In the genomic region with DNA sequence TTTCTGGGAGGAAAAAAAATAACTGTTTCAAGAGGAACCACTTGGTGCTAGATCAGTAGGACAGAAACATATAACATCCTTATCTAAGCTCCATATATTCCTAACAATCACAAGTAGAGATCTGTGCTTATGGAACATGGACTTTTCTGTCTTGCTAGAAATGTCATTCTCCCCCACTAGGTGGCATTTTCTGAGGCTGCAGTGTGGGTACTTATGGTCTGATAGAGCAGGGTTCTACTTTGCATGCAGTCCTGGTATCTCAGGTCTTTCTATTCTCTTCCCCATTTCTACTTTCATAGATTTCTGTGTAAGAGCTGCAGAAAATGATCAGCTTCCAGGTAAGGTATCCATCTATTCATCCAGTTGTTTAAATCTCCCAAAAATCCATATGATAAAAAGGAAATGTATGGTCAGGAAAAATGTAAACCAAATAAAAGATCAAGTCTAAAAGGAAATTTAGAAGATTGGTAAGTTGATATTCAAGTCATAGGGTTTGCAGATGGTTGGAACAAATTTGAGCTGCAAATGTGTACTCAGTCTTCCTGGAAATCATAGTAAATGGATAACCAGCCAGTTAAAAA, we compare ENCODE assay signal across 8 cellular contexts. TPM values are rescaled to one million over a fixed set of nuclear protein-coding genes. Genes with fewer than 3 reads are reported as not detected.
A peak's percentile ranks its signal among the peaks of the same experiment; 100 is the strongest.
DNase-seq lines count a peak whose midpoint lies in the region; ATAC-seq and TF ChIP-seq lines count a peak whose summit lies in the region.

No MANE protein-coding gene starts in this region.

- H3K36me3 Mint-ChIP-seq in neural crest cell (ENCODE audit: low read depth), result peaks cover 21% of the 10 kb centered on the region

- H3K4me3 Mint-ChIP-seq in neural crest cell, result peak overlapping the region; percentile 82

- peaks cover 24% of the 10 kb centered on the region for H3K4me1 Mint-ChIP-seq in neural crest cell

- TF ChIP-seq CTCF in GM12864 (IDR thresholded peaks at IDR 0.05; ENCODE audit: low read depth, low read length, missing control alignments) (peak; percentile 68), neural crest cell (conservative IDR thresholded peaks at IDR 0.05) (peak; percentile 66)

- peaks cover 10% of the 10 kb centered on the region for H3K9me3 Mint-ChIP-seq in neural crest cell

- ATAC-seq in HG03457 (IDR thresholded peaks at IDR 0.05; ENCODE audit: unreplicated experiment) (no peak), HG02970 (IDR thresholded peaks at IDR 0.05; ENCODE audit: low FRiP score, unreplicated experiment) (no peak)

- H3K27ac Mint-ChIP-seq in neural crest cell (ENCODE audit: unreplicated experiment), result no peak overlapping the region

- no peak overlapping the region; the same call in 1 of the 2 replicates for H3K4me3 ChIP-seq in GM12864 (ENCODE audit: low read depth, low read length)

- DNase-seq in AML-193 (lab: John Stamatoyannopoulos, UW) (peak; percentile 61 to 69), GM12864 (ENCODE audit: low read depth) (peak; percentile 57), NCI-H128 (lab: John Stamatoyannopoulos, UW; ENCODE audit: unreplicated experiment) (peak; percentile 49), SW480 (ENCODE audit: low spot score) (peak; percentile 36), epidermal melanocyte (ENCODE audit: insufficient read length, low spot score) (peak; percentile 45), neural crest cell (ENCODE audit: low read depth, low spot score) (peak; percentile 26)

- H3K27me3 Mint-ChIP-seq in neural crest cell (ENCODE audit: low read depth), result peaks cover 11% of the 10 kb centered on the region

RNA-seq across cellular contexts. Expression of gene ZNF684, which starts 1.5 kb away (rescaled TPM):
- 6.4 and 7.9 TPM in 2 replicates for total RNA-seq in neural crest cell

RNA-seq across cellular contexts. Expression of gene EXO5, which starts 24.4 kb away (rescaled TPM):
- 15.5 and 19.7 TPM in 2 replicates for total RNA-seq in neural crest cell

RNA-seq across cellular contexts. Expression of gene ZFP69, which starts 55.8 kb away (rescaled TPM):
- total RNA-seq in neural crest cell, result 6.9 and 8.0 TPM in 2 replicates
